ENCODE assay signal across 17 cellular contexts in genomic region chr16:56787185-56787584, GRCh38. TPM values are rescaled to one million over a fixed set of nuclear protein-coding genes. Genes with fewer than 3 reads are reported as not detected.
DNase-seq lines count a peak whose midpoint lies in the region; ATAC-seq and TF ChIP-seq lines count a peak whose summit lies in the region.
"Had no signal": no experiment of that assay in that cellular context is flagged by ENCODE, and none has a peak within 500 bp of the region (broad histone marks: within the 10 kb centered on the region; RNA-seq: fewer than 3 reads in every experiment).

No MANE protein-coding gene starts in this region.

- peaks cover 8% of the 10 kb centered on the region for H3K4me1 Mint-ChIP-seq in activated T-helper 17 cell treated with anti-CD3 and anti-CD28 coated beads, Interleukin-2, amount 50 U/mL, for 72 hours

- H3K79me2 ChIP-seq in hepatocyte: peaks cover 6% of the 10 kb centered on the region

- H3K27ac ChIP-seq in mesenchymal stem cell (ENCODE audit: low read length, poor library complexity, severe bottlenecking) (no peak overlapping the region), hepatocyte (no peak overlapping the region)
- H3K27ac ChIP-seq: A549 had no signal

- no peaks in the 10 kb centered on the region for H3K9me3 ChIP-seq in mesenchymal stem cell (ENCODE audit: control insufficient read depth, low read length)
- H3K9me3 ChIP-seq in hepatocyte (ENCODE audit: low read depth): no peaks in the 10 kb centered on the region
- H3K9me3 ChIP-seq: A549 had no signal

- POLR2A ChIA-PET in HEK293T (lab: Yijun Ruan, JAX): no interaction called here

- H3K79me1 ChIP-seq in mesenchymal stem cell (replicated peaks; ENCODE audit: low read length, poor library complexity, severe bottlenecking): peaks cover 29% of the 10 kb centered on the region

- peak; percentile 41 for DNase-seq in Ammon's horn (ENCODE audit: low spot score)
- DNase-seq in HEK293T (ENCODE audit: extremely low spot score): no peak
- no peak for DNase-seq in mesenchymal stem cell
- no peak for DNase-seq in SKM-1 treated with dmso at 0.1 percent for 144 hours (lab: John Stamatoyannopoulos, UW; ENCODE audit: unreplicated experiment)
- no peak for DNase-seq in hepatocyte (ENCODE audit: low spot score)
- DNase-seq: C1 segment of cervical spinal cord, EL, H7, KBM-7, NCI-H1436 treated with DMSO at 0.1 percent for 48 hours, NCI-H2029 treated with DMSO at 0.1 percent for 48 hours, NCI-H345, RPMI8226, SIG-M5 had no signal

- no peak overlapping the region for H4K91ac ChIP-seq in mesenchymal stem cell (ENCODE audit: low read length)

- CTCF ChIA-PET in HEK293T (lab: Yijun Ruan, JAX): no interaction called here

- no peak overlapping the region for H3K23ac ChIP-seq in mesenchymal stem cell (ENCODE audit: low read length in 2 of 2)

- H2AFZ ChIP-seq in mesenchymal stem cell (ENCODE audit: low read depth, low read length) (no peak overlapping the region), hepatocyte (no peak overlapping the region)

- no peaks in the 10 kb centered on the region for H3K9me2 ChIP-seq in hepatocyte (replicated peaks; ENCODE audit: insufficient read depth)

- H3K27me3 ChIP-seq in mesenchymal stem cell (ENCODE audit: control insufficient read depth in 1 of 2, insufficient read depth in 1 of 2, low read length in 2 of 2): no peaks in the 10 kb centered on the region
- no peaks in the 10 kb centered on the region for H3K27me3 ChIP-seq in hepatocyte

- H3K4me3 Mint-ChIP-seq in activated T-helper 17 cell treated with anti-CD3 and anti-CD28 coated beads, Interleukin-2, amount 50 U/mL, for 72 hours: no peak overlapping the region

- no peak overlapping the region for H2BK12ac ChIP-seq in mesenchymal stem cell (ENCODE audit: low read length in 2 of 2)

- H2AK5ac ChIP-seq in mesenchymal stem cell (ENCODE audit: low read length, severe bottlenecking): no peak overlapping the region

- H3K36me3 Mint-ChIP-seq in activated T-helper 17 cell treated with anti-CD3 and anti-CD28 coated beads, Interleukin-2, amount 50 U/mL, for 72 hours (ENCODE audit: low read depth): no peaks in the 10 kb centered on the region

- H3K4me3 ChIP-seq in mesenchymal stem cell (ENCODE audit: insufficient read depth in 1 of 2, low read depth in 1 of 2, low read length in 2 of 2): no peak overlapping the region
- no peak overlapping the region for H3K4me3 ChIP-seq in hepatocyte
- H3K4me3 ChIP-seq: A549 had no signal

- H3K14ac ChIP-seq in mesenchymal stem cell (ENCODE audit: low read length in 2 of 2): no peak overlapping the region

- no peaks in the 10 kb centered on the region for H3K9me3 Mint-ChIP-seq in activated T-helper 17 cell treated with anti-CD3 and anti-CD28 coated beads, Interleukin-2, amount 50 U/mL, for 72 hours

- no peaks in the 10 kb centered on the region for H3K27me3 Mint-ChIP-seq in activated T-helper 17 cell treated with anti-CD3 and anti-CD28 coated beads, Interleukin-2, amount 50 U/mL, for 72 hours

- no peak overlapping the region for H3K9ac ChIP-seq in mesenchymal stem cell (ENCODE audit: low read length)

- peak overlapping the region; percentile 36 for H3K27ac Mint-ChIP-seq in activated T-helper 17 cell treated with anti-CD3 and anti-CD28 coated beads, Interleukin-2, amount 50 U/mL, for 72 hours

- H3K36me3 ChIP-seq in mesenchymal stem cell (ENCODE audit: control insufficient read depth in 1 of 2, insufficient read depth in 2 of 2, low read depth in 1 of 2, low read length in 2 of 2) (no peaks in the 10 kb centered on the region), hepatocyte (replicated peaks; ENCODE audit: insufficient read depth, low read depth) (no peaks in the 10 kb centered on the region)

- peak overlapping the region; percentile 82 for H2BK15ac ChIP-seq in mesenchymal stem cell (ENCODE audit: low read depth, poor library complexity, severe bottlenecking)

- no peak overlapping the region for H2BK5ac ChIP-seq in mesenchymal stem cell (ENCODE audit: low read depth, low read length, poor library complexity, severe bottlenecking)

- no peaks in the 10 kb centered on the region for H4K20me1 ChIP-seq in hepatocyte (ENCODE audit: insufficient read depth, poor library complexity, severe bottlenecking)

- WGBS in mesenchymal stem cell: 62% methylated on average over 6 of the region's 6 CpGs
- 58% methylated on average over 6 of the region's 6 CpGs for WGBS in hepatocyte (ENCODE audit: low lambda C conversion rate, missing lambda C conversion rate)

- H2BK120ac ChIP-seq in mesenchymal stem cell (ENCODE audit: low read depth, low read length): no peak overlapping the region

- H3K4me1 ChIP-seq in mesenchymal stem cell (ENCODE audit: control insufficient read depth, insufficient read depth, low read depth, low read length) (peaks cover 4% of the 10 kb centered on the region), hepatocyte (ENCODE audit: insufficient read depth) (peaks cover 10% of the 10 kb centered on the region)
- H3K4me1 ChIP-seq: A549 had no signal

- no peak overlapping the region for H3K18ac ChIP-seq in mesenchymal stem cell (ENCODE audit: low read depth in 1 of 2, low read length in 2 of 2)

- ATAC-seq in activated T-helper 17 cell treated with anti-CD3 and anti-CD28 coated beads, Interleukin-2, amount 50 U/mL, for 72 hours (replicated peaks): no peak
- no peak for ATAC-seq in GM21786 (IDR thresholded peaks at IDR 0.05; ENCODE audit: unreplicated experiment)
- ATAC-seq: A549 had no signal

- no peak overlapping the region for H3K4ac ChIP-seq in mesenchymal stem cell (ENCODE audit: low read depth in 1 of 2, low read length in 2 of 2)

- no peak for TF ChIP-seq CTCF in hepatocyte (IDR thresholded peaks at IDR 0.05; ENCODE audit: poor library complexity)

- H3K4me2 ChIP-seq in mesenchymal stem cell (ENCODE audit: low read length, poor library complexity, severe bottlenecking) (no peak overlapping the region), hepatocyte (no peak overlapping the region)
- H3K4me2 ChIP-seq: A549 had no signal

- no peak overlapping the region for H4K8ac ChIP-seq in mesenchymal stem cell (ENCODE audit: low read length)

TF ChIP-seq in HEK293T, 16 proteins besides CTCF, POLR2A, EP300 and RAD21:
- TF ChIP-seq, protein P1, sequence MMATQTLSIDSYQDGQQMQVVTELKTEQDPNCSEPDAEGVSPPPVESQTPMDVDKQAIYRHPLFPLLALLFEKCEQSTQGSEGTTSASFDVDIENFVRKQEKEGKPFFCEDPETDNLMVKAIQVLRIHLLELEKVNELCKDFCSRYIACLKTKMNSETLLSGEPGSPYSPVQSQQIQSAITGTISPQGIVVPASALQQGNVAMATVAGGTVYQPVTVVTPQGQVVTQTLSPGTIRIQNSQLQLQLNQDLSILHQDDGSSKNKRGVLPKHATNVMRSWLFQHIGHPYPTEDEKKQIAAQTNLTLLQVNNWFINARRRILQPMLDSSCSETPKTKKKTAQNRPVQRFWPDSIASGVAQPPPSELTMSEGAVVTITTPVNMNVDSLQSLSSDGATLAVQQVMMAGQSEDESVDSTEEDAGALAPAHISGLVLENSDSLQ (IDR thresholded peaks at IDR 0.05): peak; percentile 11; the same call in 1 of the 2 replicates
- no peak for TF ChIP-seq ARNT (IDR thresholded peaks at IDR 0.05)
- no peak for TF ChIP-seq ZNF384 (IDR thresholded peaks at IDR 0.05)

RNA-seq across cellular contexts. Expression of gene NUP93, which starts 57.3 kb away (rescaled TPM):
- total RNA-seq in activated T-helper 17 cell treated with anti-CD3 and anti-CD28 coated beads, Interleukin-2, amount 50 U/mL, for 72 hours: 100 to 1,000 TPM in 1 of 2 donors, 10 to 100 TPM in 1; 51.5 to 112 TPM
- polyA plus RNA-seq in mesenchymal stem cell (2013, experiment 1 of 2): 39.0 TPM
- polyA plus RNA-seq in mesenchymal stem cell (2013, experiment 2 of 2): 34.8 TPM
- total RNA-seq in hepatocyte: 23.5 and 36.4 TPM in 2 replicates
- polyA plus RNA-seq in hepatocyte: 35.7 and 39.6 TPM in 2 replicates
